In the genomic region with DNA sequence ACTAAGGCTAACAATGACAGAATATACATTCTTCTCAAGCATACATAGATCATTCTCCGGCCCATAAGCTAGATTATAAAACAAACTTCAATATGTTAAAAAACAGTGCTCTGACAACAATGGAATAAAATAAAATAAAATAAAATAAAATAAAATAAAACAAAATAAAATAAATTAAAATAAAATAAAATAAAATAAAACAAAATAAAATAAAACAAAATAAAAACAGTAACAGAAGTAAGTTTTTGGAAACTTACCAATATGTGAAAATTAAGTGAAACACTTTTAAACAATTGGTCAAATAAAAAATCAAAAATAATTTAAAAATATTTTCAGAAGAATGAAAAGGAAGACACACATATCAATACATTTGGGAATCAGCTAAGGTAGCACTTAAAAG, we compare ENCODE assay signal across 15 cellular contexts.
DNase-seq lines count a peak whose midpoint lies in the region; ATAC-seq, FAIRE-seq and TF ChIP-seq lines count a peak whose summit lies in the region.
"Had no signal": no experiment of that assay in that cellular context is flagged by ENCODE, and none has a peak within 500 bp of the region (broad histone marks: within the 10 kb centered on the region; RNA-seq: fewer than 3 reads in every experiment).

No MANE protein-coding gene starts in this region.

- H3K14ac ChIP-seq in mesenchymal stem cell (ENCODE audit: low read length in 2 of 2): no peak overlapping the region

- 67% methylated on average over 1 of the region's 1 CpG for WGBS in mesenchymal stem cell

- FAIRE-seq in RCC 7860 (lab: Jason Lieb, UNC): peak; percentile 76
- FAIRE-seq in endometrium (lab: Jason Lieb, UNC): peak; percentile 98
- FAIRE-seq: GM12878, HepG2 had no signal

- H2BK120ac ChIP-seq in mesenchymal stem cell (ENCODE audit: low read depth, low read length): no peak overlapping the region

- intact Hi-C loops in CD14-positive monocyte (cut with micrococcal nuclease): no loop called here
- intact Hi-C loops in CD4-positive, alpha-beta memory T cell (cut with micrococcal nuclease): no loop called here

- CTCF ChIA-PET in CD4-positive, alpha-beta memory T cell (lab: Charles Lee; ENCODE audit: partially characterized antibody): no interaction called here

- no peak overlapping the region for H3K27ac ChIP-seq in mesenchymal stem cell (ENCODE audit: low read length, poor library complexity, severe bottlenecking)
- H3K27ac ChIP-seq in CD4-positive, alpha-beta memory T cell (ENCODE audit: low read depth, low read length): no peak overlapping the region
- H3K27ac ChIP-seq: C4-2B had no signal

- H3K4me1 Mint-ChIP-seq in CD14-positive monocyte: no peaks in the 10 kb centered on the region
- H3K4me1 Mint-ChIP-seq in CD4-positive, alpha-beta memory T cell: no peaks in the 10 kb centered on the region
- H3K4me1 Mint-ChIP-seq: IgD-negative memory B cell had no signal

- no peak overlapping the region for H2BK12ac ChIP-seq in mesenchymal stem cell (ENCODE audit: low read length in 2 of 2)

- H3K79me1 ChIP-seq in mesenchymal stem cell (replicated peaks; ENCODE audit: low read length, poor library complexity, severe bottlenecking): no peaks in the 10 kb centered on the region

- H3K27me3 Mint-ChIP-seq in CD14-positive monocyte (ENCODE audit: low read depth in 3 of 3): no peaks in the 10 kb centered on the region
- H3K27me3 Mint-ChIP-seq in CD4-positive, alpha-beta memory T cell: no peaks in the 10 kb centered on the region
- H3K27me3 Mint-ChIP-seq: IgD-negative memory B cell had no signal

- H3K27me3 ChIP-seq in mesenchymal stem cell (ENCODE audit: control insufficient read depth in 1 of 2, insufficient read depth in 1 of 2, low read length in 2 of 2): no peaks in the 10 kb centered on the region
- H3K27me3 ChIP-seq in CD4-positive, alpha-beta memory T cell (ENCODE audit: insufficient read depth, low read length): no peaks in the 10 kb centered on the region

- H2AK5ac ChIP-seq in mesenchymal stem cell (ENCODE audit: low read length, severe bottlenecking): no peak overlapping the region

- no peaks in the 10 kb centered on the region for H3K36me3 ChIP-seq in mesenchymal stem cell (ENCODE audit: control insufficient read depth in 1 of 2, insufficient read depth in 2 of 2, low read depth in 1 of 2, low read length in 2 of 2)
- no peaks in the 10 kb centered on the region for H3K36me3 ChIP-seq in CD4-positive, alpha-beta memory T cell (ENCODE audit: insufficient read depth, low read length)
- H3K36me3 ChIP-seq: HAP-1 had no signal

- H3K9me3 ChIP-seq in mesenchymal stem cell (ENCODE audit: control insufficient read depth, low read length): no peaks in the 10 kb centered on the region
- no peaks in the 10 kb centered on the region for H3K9me3 ChIP-seq in CD4-positive, alpha-beta memory T cell (ENCODE audit: control insufficient read depth in 1 of 2, low read length in 2 of 2)
- H3K9me3 ChIP-seq: HAP-1 had no signal

- peak overlapping the region; percentile 31 for H2BK5ac ChIP-seq in mesenchymal stem cell (ENCODE audit: low read depth, low read length, poor library complexity, severe bottlenecking)

- no peaks in the 10 kb centered on the region for H3K36me3 Mint-ChIP-seq in CD14-positive monocyte
- H3K36me3 Mint-ChIP-seq in CD4-positive, alpha-beta memory T cell: no peaks in the 10 kb centered on the region
- H3K36me3 Mint-ChIP-seq: CD8-positive, alpha-beta T cell; IgD-negative memory B cell had no signal

- H2BK15ac ChIP-seq in mesenchymal stem cell (ENCODE audit: low read depth, poor library complexity, severe bottlenecking): no peak overlapping the region

- no peak overlapping the region for H4K8ac ChIP-seq in mesenchymal stem cell (ENCODE audit: low read length)

- no peak overlapping the region for H3K27ac Mint-ChIP-seq in CD14-positive monocyte
- H3K27ac Mint-ChIP-seq in CD4-positive, alpha-beta memory T cell: no peak overlapping the region
- H3K27ac Mint-ChIP-seq: CD8-positive, alpha-beta T cell had no signal

- H3K4me3 ChIP-seq in mesenchymal stem cell (ENCODE audit: insufficient read depth in 1 of 2, low read depth in 1 of 2, low read length in 2 of 2): no peak overlapping the region
- no peak overlapping the region for H3K4me3 ChIP-seq in CD4-positive, alpha-beta memory T cell (ENCODE audit: low read length in 2 of 2)
- H3K4me3 ChIP-seq: GM12878, HAP-1 had no signal

- peaks cover 0 to 2% (median 0%) of the 10 kb centered on the region in 7 donors for H3K9me3 Mint-ChIP-seq in CD14-positive monocyte
- peaks cover 0 to 10% (median 5%) of the 10 kb centered on the region in 8 donors for H3K9me3 Mint-ChIP-seq in CD4-positive, alpha-beta memory T cell

- H3K9ac ChIP-seq in mesenchymal stem cell (ENCODE audit: low read length): no peak overlapping the region

- H3K4me2 ChIP-seq in mesenchymal stem cell (ENCODE audit: low read length, poor library complexity, severe bottlenecking): no peak overlapping the region

- no peak overlapping the region for H3K23ac ChIP-seq in mesenchymal stem cell (ENCODE audit: low read length in 2 of 2)

- no peak overlapping the region for H3K18ac ChIP-seq in mesenchymal stem cell (ENCODE audit: low read depth in 1 of 2, low read length in 2 of 2)

- no peaks in the 10 kb centered on the region for H3K4me1 ChIP-seq in mesenchymal stem cell (ENCODE audit: control insufficient read depth, insufficient read depth, low read depth, low read length)
- no peaks in the 10 kb centered on the region for H3K4me1 ChIP-seq in CD4-positive, alpha-beta memory T cell (ENCODE audit: insufficient read depth, low read length)
- H3K4me1 ChIP-seq: HAP-1 had no signal

- no peak for DNase-seq in RCC 7860 (ENCODE audit: low spot score)
- no peak for DNase-seq in mesenchymal stem cell
- no peak for DNase-seq in CD14-positive monocyte (ENCODE audit: low spot score)
- DNase-seq in CD4-positive, alpha-beta memory T cell: no peak
- DNase-seq: ACHN; Calu3; CD8-positive, alpha-beta T cell; DMS79 treated with DMSO at 0.1 percent for 48 hours had no signal

- POLR2A ChIA-PET in CD4-positive, alpha-beta memory T cell (lab: Charles Lee; ENCODE audit: partially characterized antibody): no interaction called here

- H2AFZ ChIP-seq in mesenchymal stem cell (ENCODE audit: low read depth, low read length): no peak overlapping the region

- no peak overlapping the region for H3K4ac ChIP-seq in mesenchymal stem cell (ENCODE audit: low read depth in 1 of 2, low read length in 2 of 2)

- ATAC-seq in GM21528 (IDR thresholded peaks at IDR 0.05; ENCODE audit: low FRiP score, unreplicated experiment): no peak
- ATAC-seq: CD8-positive, alpha-beta T cell; GM12878; HepG2 had no signal

- TF ChIP-seq CTCF in CD14-positive monocyte (IDR thresholded peaks at IDR 0.05): no peak

- H4K91ac ChIP-seq in mesenchymal stem cell (ENCODE audit: low read length): no peak overlapping the region

- H3K4me3 Mint-ChIP-seq in CD14-positive monocyte: no peak overlapping the region
- no peak overlapping the region for H3K4me3 Mint-ChIP-seq in CD4-positive, alpha-beta memory T cell
- H3K4me3 Mint-ChIP-seq: CD8-positive, alpha-beta T cell; IgD-negative memory B cell had no signal
